8 cellular contexts compared by ENCODE assay signal in genomic region chr1:221440658-221441057, GRCh38.
DNase-seq lines count a peak whose midpoint lies in the region; FAIRE-seq and TF ChIP-seq lines count a peak whose summit lies in the region.

No MANE protein-coding gene starts in this region.

- no peaks in the 10 kb centered on the region for H3K27me3 Mint-ChIP-seq in osteocyte (ENCODE audit: unreplicated experiment)

- H3K4me3 Mint-ChIP-seq in osteocyte (ENCODE audit: unreplicated experiment) = no peak overlapping the region

- peak overlapping the region; percentile 84 for H3K27ac Mint-ChIP-seq in osteocyte (ENCODE audit: unreplicated experiment)

- no peak for TF ChIP-seq POLR2A in esophagus squamous epithelium (IDR thresholded peaks at IDR 0.05)
- TF ChIP-seq POLR2A in GM12892 (IDR thresholded peaks at IDR 0.05; ENCODE audit: low read depth, low read length) = no peak

- peak overlapping the region in 3 of 4 donors; percentile 33 to 62 (median 62) for H3K27ac ChIP-seq in esophagus squamous epithelium

- intact Hi-C loops in esophagus squamous epithelium (cut with DNase I) = no loop called here

- no peaks in the 10 kb centered on the region for H3K27me3 ChIP-seq in esophagus squamous epithelium

- no peak overlapping the region for H3K4me3 ChIP-seq in esophagus squamous epithelium

- H3K4me1 Mint-ChIP-seq in osteocyte (ENCODE audit: unreplicated experiment) = peaks cover 24% of the 10 kb centered on the region

- FAIRE-seq in GM12892 (lab: Jason Lieb, UNC) = no peak

- no peaks in the 10 kb centered on the region for H3K9me3 Mint-ChIP-seq in osteocyte (ENCODE audit: unreplicated experiment)

- no peaks in the 10 kb centered on the region for H3K9me3 ChIP-seq in esophagus squamous epithelium

- TF ChIP-seq CTCF in esophagus squamous epithelium (IDR thresholded peaks at IDR 0.05) (no peak), osteocyte (IDR thresholded peaks at IDR 0.05) (no peak)

- no peaks in the 10 kb centered on the region for H3K36me3 ChIP-seq in esophagus squamous epithelium

- H3K4me1 ChIP-seq in esophagus squamous epithelium = peaks cover 0 to 25% (median 12%) of the 10 kb centered on the region in 3 donors

- DNase-seq in ELR (ENCODE audit: low read depth) (peak; percentile 63), NCI-H446 (lab: John Stamatoyannopoulos, UW) (peak; percentile 80 to 84), esophagus squamous epithelium (lab: John Stamatoyannopoulos, UW) (no peak), osteocyte (ENCODE audit: extremely low spot score, unreplicated experiment) (no peak), T-helper 2 cell (no peak), GM12892 (ENCODE audit: insufficient read length) (no peak), SHP77 treated with DMSO at 0.1 percent for 48 hours (lab: John Stamatoyannopoulos, UW) (no peak), NCI-H1048 (lab: John Stamatoyannopoulos, UW) (no peak)

- WGBS in esophagus squamous epithelium, 2 donors = 13 to 16% methylated on average over 5 of the region's 5 CpGs

- no peaks in the 10 kb centered on the region for H3K36me3 Mint-ChIP-seq in osteocyte (ENCODE audit: unreplicated experiment)

Comparison
In these comparisons a context has a peak if more than half of its experiments do, and no peak if none do; other contexts are left out.
1. DNase-seq: peak in ELR (single experiment) and NCI-H446 (2 of 2); none in esophagus squamous epithelium (single experiment), osteocyte (single experiment), T-helper 2 cell (0 of 5), GM12892 (single experiment), SHP77 treated with DMSO at 0.1 percent for 48 hours (single experiment) and NCI-H1048 (single experiment).